In the genomic region with DNA sequence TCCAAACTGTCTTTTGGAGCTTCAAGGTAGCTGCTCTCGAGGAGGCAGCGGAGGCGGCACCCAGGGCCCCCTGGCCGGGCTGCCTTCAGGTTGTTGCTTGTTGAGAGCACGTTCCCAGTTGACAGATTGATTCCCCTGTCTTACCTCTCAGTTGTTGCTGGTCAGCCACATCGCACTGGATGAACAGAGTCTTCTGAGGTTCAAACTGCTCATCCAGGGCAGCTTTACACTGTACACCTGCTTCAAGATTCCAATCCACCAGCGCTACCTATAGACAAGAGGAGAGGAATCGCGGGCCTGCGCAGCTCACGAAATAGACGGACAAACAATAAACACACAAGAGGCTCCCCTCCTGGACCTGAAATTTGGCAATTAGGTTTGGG, we compare ENCODE assay signal across 9 cellular contexts. TPM values are rescaled to one million over a fixed set of nuclear protein-coding genes. Genes with fewer than 3 reads are reported as not detected.
DNase-seq lines count a peak whose midpoint lies in the region; ATAC-seq and TF ChIP-seq lines count a peak whose summit lies in the region.
"Had no signal": no experiment of that assay in that cellular context is flagged by ENCODE, and none has a peak within 500 bp of the region (broad histone marks: within the 10 kb centered on the region; RNA-seq: fewer than 3 reads in every experiment).

No MANE protein-coding gene starts in this region.

- H3K36me3 ChIP-seq in BE2C, result no peaks in the 10 kb centered on the region

- no peaks in the 10 kb centered on the region for H3K4me1 ChIP-seq in BE2C

- H3K4me3 Mint-ChIP-seq in T-helper 2 cell treated with Interferon-gamma antibody and Interleukin-4, amounts not matched to agents 5 μg/mL and 100 μg/mL, for 36 hours, result peak overlapping the region; percentile 73
- H3K4me3 Mint-ChIP-seq in natural killer cell treated with Interleukin-12 subunit alpha and Interleukin-12 subunit beta and Interleukin-15 and Interleukin-18, amount 100 ng/mL, for 72 hours, result peak overlapping the region; percentile 90

- no peaks in the 10 kb centered on the region for H3K9me3 Mint-ChIP-seq in T-helper 2 cell treated with Interferon-gamma antibody and Interleukin-4, amounts not matched to agents 5 μg/mL and 100 μg/mL, for 36 hours
- H3K9me3 Mint-ChIP-seq in natural killer cell treated with Interleukin-12 subunit alpha and Interleukin-12 subunit beta and Interleukin-15 and Interleukin-18, amount 100 ng/mL, for 72 hours, result no peaks in the 10 kb centered on the region

- TF ChIP-seq CTCF in BE2C (IDR thresholded peaks at IDR 0.05; ENCODE audit: low read depth, low read length) (no peak), epithelial cell of proximal tubule (conservative IDR thresholded peaks at IDR 0.05; ENCODE audit: low read depth, low read length) (peak; percentile 23)

- H3K36me3 Mint-ChIP-seq in T-helper 2 cell treated with Interferon-gamma antibody and Interleukin-4, amounts not matched to agents 5 μg/mL and 100 μg/mL, for 36 hours (ENCODE audit: low read depth), result no peaks in the 10 kb centered on the region
- no peaks in the 10 kb centered on the region for H3K36me3 Mint-ChIP-seq in natural killer cell treated with Interleukin-12 subunit alpha and Interleukin-12 subunit beta and Interleukin-15 and Interleukin-18, amount 100 ng/mL, for 72 hours

- H3K27me3 Mint-ChIP-seq in T-helper 2 cell treated with Interferon-gamma antibody and Interleukin-4, amounts not matched to agents 5 μg/mL and 100 μg/mL, for 36 hours (ENCODE audit: low read depth), result peaks cover 51% of the 10 kb centered on the region
- peaks cover 3 to 16% of the 10 kb centered on the region in 2 donors for H3K27me3 Mint-ChIP-seq in natural killer cell treated with Interleukin-12 subunit alpha and Interleukin-12 subunit beta and Interleukin-15 and Interleukin-18, amount 100 ng/mL, for 72 hours

- ATAC-seq in GM19025 (IDR thresholded peaks at IDR 0.05; ENCODE audit: low read depth, unreplicated experiment), result peak; percentile 32
- peak; percentile 26 for ATAC-seq in HG03196 (IDR thresholded peaks at IDR 0.05; ENCODE audit: unreplicated experiment)
- peak; percentile 11 to 32 for ATAC-seq in natural killer cell treated with Interleukin-12 subunit alpha and Interleukin-12 subunit beta and Interleukin-15 and Interleukin-18, amount 100 ng/mL, for 72 hours

- H3K4me3 ChIP-seq in BE2C (ENCODE audit: low read depth, low read length), result peak overlapping the region; percentile 50
- H3K4me3 ChIP-seq in epithelial cell of proximal tubule (ENCODE audit: low read depth, low read length), result peak overlapping the region; percentile 68

- H3K27me3 ChIP-seq in BE2C, result peaks cover 77% of the 10 kb centered on the region

- DNase-seq in BE2C, result no peak
- no peak for DNase-seq in T-helper 2 cell treated with Interferon-gamma antibody and Interleukin-4, amounts not matched to agents 5 μg/mL and 100 μg/mL, for 36 hours (ENCODE audit: low spot score)
- DNase-seq in epithelial cell of proximal tubule (ENCODE audit: low read depth), result no peak
- DNase-seq in natural killer cell treated with Interleukin-12 subunit alpha and Interleukin-12 subunit beta and Interleukin-15 and Interleukin-18, amount 100 ng/mL, for 72 hours (ENCODE audit: low spot score), result no peak
- no peak for DNase-seq in NCI-H1048 (lab: John Stamatoyannopoulos, UW)
- DNase-seq in NCI-H1694 (lab: John Stamatoyannopoulos, UW), result no peak

- H3K4me1 Mint-ChIP-seq in T-helper 2 cell treated with Interferon-gamma antibody and Interleukin-4, amounts not matched to agents 5 μg/mL and 100 μg/mL, for 36 hours (ENCODE audit: low read depth), result peaks cover 10% of the 10 kb centered on the region
- H3K4me1 Mint-ChIP-seq in natural killer cell treated with Interleukin-12 subunit alpha and Interleukin-12 subunit beta and Interleukin-15 and Interleukin-18, amount 100 ng/mL, for 72 hours (ENCODE audit: low read depth in 2 of 2), result peaks cover 12 to 23% of the 10 kb centered on the region in 2 donors

- H3K27ac Mint-ChIP-seq in T-helper 2 cell treated with Interferon-gamma antibody and Interleukin-4, amounts not matched to agents 5 μg/mL and 100 μg/mL, for 36 hours, result peak overlapping the region; percentile 27
- peak overlapping the region; percentile 74 to 91 for H3K27ac Mint-ChIP-seq in natural killer cell treated with Interleukin-12 subunit alpha and Interleukin-12 subunit beta and Interleukin-15 and Interleukin-18, amount 100 ng/mL, for 72 hours

- no peaks in the 10 kb centered on the region for H3K9me3 ChIP-seq in BE2C

RNA-seq across cellular contexts. Expression of gene HPGD, which starts 0.5 kb away (rescaled TPM):
- polyA plus RNA-seq in BE2C (2012; ENCODE audit: insufficient read depth, insufficient read length, low read depth), result not detected
- 2.8 and 3.8 TPM in 2 replicates for total RNA-seq in epithelial cell of proximal tubule
- total RNA-seq in natural killer cell treated with Interleukin-12 subunit alpha and Interleukin-12 subunit beta and Interleukin-15 and Interleukin-18, amount 100 ng/mL, for 72 hours, result 1 to 10 TPM; 7.3 to 8.2 TPM
- total RNA-seq: lung microvascular endothelial cell had no signal
